ENCODE assay signal across 25 cellular contexts in genomic region chr16:11452298-11452697, GRCh38.
"Had no signal": no experiment of that assay in that cellular context is flagged by ENCODE, and none has a peak within 500 bp of the region (broad histone marks: within the 10 kb centered on the region; RNA-seq: fewer than 3 reads in every experiment).

No MANE protein-coding gene starts in this region.

- DNase-seq: activated CD4-positive, alpha-beta memory T cell treated with anti-CD3 and anti-CD28 coated beads, Interleukin-2, amount 10 ng/mL, durations not matched to agents 7 days and 5 days; activated CD4-positive, alpha-beta T cell treated with anti-CD3 and anti-CD28 coated beads for 1 hour; activated CD4-positive, alpha-beta T cell treated with anti-CD3 and anti-CD28 coated beads, Interleukin-2, amount 10 ng/mL, durations not matched to agents 7 days and 5 days; activated CD8-positive, alpha-beta memory T cell treated with anti-CD3 and anti-CD28 coated beads, Interleukin-2, amount 50 U/mL, for 48 hours; activated naive CD8-positive, alpha-beta T cell treated with anti-CD3 and anti-CD28 coated beads, Interleukin-2, amount 50 U/mL, for 24 hours; activated T-cell treated with anti-CD3 and anti-CD28 coated beads, Interleukin-2, amount 50 U/mL, for 24 hours; body of pancreas; cortex of kidney; effector memory CD8-positive, alpha-beta T cell; hippocampal formation; left cardiac atrium; left ventricle myocardium superior; naive B cell; pancreas; retina; stimulated activated naive CD4-positive, alpha-beta T cell treated with Interleukin-2 at 50 U/mL for 16 hours; T-helper 2 cell; testis had no signal

- H3K9me3 Mint-ChIP-seq: activated CD4-positive, alpha-beta memory T cell treated with anti-CD3 and anti-CD28 coated beads, Interleukin-2, amount 10 ng/mL, durations not matched to agents 7 days and 5 days; activated CD4-positive, alpha-beta T cell treated with anti-CD3 and anti-CD28 coated beads, Interleukin-2, amount 10 ng/mL, durations not matched to agents 7 days and 5 days; activated naive CD4-positive, alpha-beta T cell treated with anti-CD3 and anti-CD28 coated beads, Interleukin-2, amount 50 U/mL, for 24 hours; activated naive CD8-positive, alpha-beta T cell treated with anti-CD3 and anti-CD28 coated beads, Interleukin-2, amount 50 U/mL, for 24 hours; activated T-cell treated with anti-CD3 and anti-CD28 coated beads, Interleukin-2, amount 50 U/mL, for 24 hours; effector memory CD8-positive, alpha-beta T cell had no signal

- H3K27me3 Mint-ChIP-seq: activated CD4-positive, alpha-beta T cell treated with anti-CD3 and anti-CD28 coated beads, Interleukin-2, amount 10 ng/mL, durations not matched to agents 7 days and 5 days; activated naive CD4-positive, alpha-beta T cell treated with anti-CD3 and anti-CD28 coated beads, Interleukin-2, amount 50 U/mL, for 24 hours; activated naive CD8-positive, alpha-beta T cell treated with anti-CD3 and anti-CD28 coated beads, Interleukin-2, amount 50 U/mL, for 24 hours; activated T-cell treated with anti-CD3 and anti-CD28 coated beads, Interleukin-2, amount 50 U/mL, for 24 hours; effector memory CD8-positive, alpha-beta T cell; naive B cell had no signal

- H3K4me3 Mint-ChIP-seq: activated CD4-positive, alpha-beta memory T cell treated with anti-CD3 and anti-CD28 coated beads, Interleukin-2, amount 10 ng/mL, durations not matched to agents 7 days and 5 days; activated CD4-positive, alpha-beta T cell treated with anti-CD3 and anti-CD28 coated beads, Interleukin-2, amount 10 ng/mL, durations not matched to agents 7 days and 5 days; activated naive CD4-positive, alpha-beta T cell treated with anti-CD3 and anti-CD28 coated beads, Interleukin-2, amount 50 U/mL, for 24 hours; activated naive CD8-positive, alpha-beta T cell treated with anti-CD3 and anti-CD28 coated beads, Interleukin-2, amount 50 U/mL, for 24 hours; activated T-cell treated with anti-CD3 and anti-CD28 coated beads, Interleukin-2, amount 50 U/mL, for 24 hours; effector memory CD8-positive, alpha-beta T cell; mesothelial cell of epicardium; naive B cell; type B pancreatic cell; WTC11 had no signal

- H3K9me3 ChIP-seq: body of pancreas, gastroesophageal sphincter, pancreas, prostate gland, testis had no signal

- H3K27ac Mint-ChIP-seq: activated CD4-positive, alpha-beta memory T cell treated with anti-CD3 and anti-CD28 coated beads, Interleukin-2, amount 10 ng/mL, durations not matched to agents 7 days and 5 days; activated CD4-positive, alpha-beta T cell treated with anti-CD3 and anti-CD28 coated beads, Interleukin-2, amount 10 ng/mL, durations not matched to agents 7 days and 5 days; activated naive CD4-positive, alpha-beta T cell treated with anti-CD3 and anti-CD28 coated beads, Interleukin-2, amount 50 U/mL, for 24 hours; activated naive CD8-positive, alpha-beta T cell treated with anti-CD3 and anti-CD28 coated beads, Interleukin-2, amount 50 U/mL, for 24 hours; activated T-cell treated with anti-CD3 and anti-CD28 coated beads, Interleukin-2, amount 50 U/mL, for 24 hours; effector memory CD8-positive, alpha-beta T cell; type B pancreatic cell had no signal

- ATAC-seq: activated naive CD8-positive, alpha-beta T cell treated with anti-CD3 and anti-CD28 coated beads, Interleukin-2, amount 50 U/mL, for 24 hours; body of pancreas; effector memory CD8-positive, alpha-beta T cell; gastroesophageal sphincter; pancreas; WTC11 had no signal

- H3K4me3 ChIP-seq: body of pancreas, cardiac muscle cell, gastroesophageal sphincter, pancreas, prostate gland, testis had no signal

- H3K27me3 ChIP-seq: body of pancreas, cardiac muscle cell, gastroesophageal sphincter, pancreas, testis had no signal

- H3K4me1 ChIP-seq: body of pancreas, pancreas, prostate gland, testis had no signal

- H3K36me3 ChIP-seq: cardiac muscle cell, gastroesophageal sphincter, pancreas, prostate gland had no signal

- H3K4me1 Mint-ChIP-seq: activated CD4-positive, alpha-beta memory T cell treated with anti-CD3 and anti-CD28 coated beads, Interleukin-2, amount 10 ng/mL, durations not matched to agents 7 days and 5 days; activated CD4-positive, alpha-beta T cell treated with anti-CD3 and anti-CD28 coated beads, Interleukin-2, amount 10 ng/mL, durations not matched to agents 7 days and 5 days; activated naive CD4-positive, alpha-beta T cell treated with anti-CD3 and anti-CD28 coated beads, Interleukin-2, amount 50 U/mL, for 24 hours; activated naive CD8-positive, alpha-beta T cell treated with anti-CD3 and anti-CD28 coated beads, Interleukin-2, amount 50 U/mL, for 24 hours; naive B cell had no signal

- H3K27ac ChIP-seq: body of pancreas, cardiac muscle cell, pancreas had no signal

- H3K36me3 Mint-ChIP-seq: mesothelial cell of epicardium, type B pancreatic cell, WTC11 had no signal
